In the genomic region with DNA sequence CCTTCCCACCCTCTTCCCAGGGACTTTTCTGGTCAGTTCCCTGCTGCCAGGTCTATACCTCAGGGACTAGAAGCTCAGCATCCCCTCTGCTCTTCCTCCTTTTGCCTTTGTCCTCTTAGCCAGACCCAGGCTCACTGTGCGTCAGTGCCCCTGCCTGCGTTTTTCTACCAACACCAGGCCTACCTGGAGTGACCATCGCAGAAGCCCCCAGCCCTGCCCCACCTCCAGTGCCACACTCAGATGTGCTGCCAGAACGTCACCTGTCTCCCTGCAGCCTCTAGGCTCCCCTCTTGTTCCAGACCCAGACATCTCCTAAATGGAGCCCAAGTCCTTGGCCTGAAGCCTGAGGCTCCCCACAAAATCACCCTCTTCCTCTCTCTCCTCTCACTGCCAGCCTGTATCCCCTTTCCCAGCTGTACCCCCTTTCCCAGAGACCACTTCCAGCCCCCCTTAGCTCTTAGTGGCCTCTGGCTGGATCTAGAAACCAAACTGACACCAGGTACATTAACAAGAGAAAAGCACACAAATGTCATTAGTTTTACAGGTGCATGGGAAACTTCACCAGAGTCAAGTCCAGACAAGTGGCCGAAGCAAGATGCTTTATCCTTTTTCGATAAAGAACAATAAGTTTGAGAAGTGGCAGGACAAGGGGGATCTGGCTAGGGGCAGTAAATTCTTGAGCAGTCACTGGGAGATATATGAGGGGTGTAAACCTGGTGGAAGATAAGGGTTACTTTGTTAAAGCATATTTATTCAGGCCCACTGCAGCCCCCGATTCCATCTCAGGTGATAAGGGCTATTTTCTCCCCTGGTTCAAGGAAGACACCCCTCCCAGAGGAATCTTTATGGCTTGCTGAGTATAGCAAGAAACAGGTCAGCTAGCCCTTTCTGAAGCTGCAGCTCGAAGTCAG, we compare ENCODE assay signal across 10 cellular contexts.
DNase-seq lines count a peak whose midpoint lies in the region; ATAC-seq and TF ChIP-seq lines count a peak whose summit lies in the region.
"Had no signal": no experiment of that assay in that cellular context is flagged by ENCODE, and none has a peak within 500 bp of the region (broad histone marks: within the 10 kb centered on the region; RNA-seq: fewer than 3 reads in every experiment).

No MANE protein-coding gene starts in this region.

- peaks cover 47% of the 10 kb centered on the region for H3K4me1 ChIP-seq in iPS-20b (ENCODE audit: insufficient read depth, low read length)
- H3K4me1 ChIP-seq: colonic mucosa had no signal

- no peaks in the 10 kb centered on the region for H3K36me3 ChIP-seq in iPS-20b (ENCODE audit: insufficient read depth, low read depth, low read length)
- H3K36me3 ChIP-seq: colonic mucosa, ovary had no signal

- no peak for DNase-seq in stimulated activated naive CD8-positive, alpha-beta T cell treated with anti-CD3 and anti-CD28 coated beads, Interleukin-15, Interleukin-2, amounts not matched to agents 100 U/mL and 50 U/mL, for 24 hours
- DNase-seq in activated T-helper 2 cell treated with anti-CD3 and anti-CD28 coated beads, Interferon-gamma antibody, Interleukin-2, Interleukin-4, amounts not matched to agents 10 μg/mL and 5 μg/mL and 100 μg/mL, durations not matched to agents 14 hours and 24 hours and 36 hours (ENCODE audit: low spot score): no peak
- no peak for DNase-seq in type B pancreatic cell (ENCODE audit: extremely low spot score, unreplicated experiment)
- no peak for DNase-seq in RPMI8226
- DNase-seq in NCI-H1417 treated with DMSO at 0.1 percent for 48 hours (lab: John Stamatoyannopoulos, UW): no peak
- DNase-seq: colonic mucosa had no signal

- peak overlapping the region; percentile 93 for H3K27ac ChIP-seq in iPS-20b (ENCODE audit: low read length)
- H3K27ac ChIP-seq: colonic mucosa, ovary had no signal

- no peak for ATAC-seq in stimulated activated naive CD8-positive, alpha-beta T cell treated with anti-CD3 and anti-CD28 coated beads, Interleukin-15, Interleukin-2, amounts not matched to agents 100 U/mL and 50 U/mL, for 24 hours
- ATAC-seq in HG03175 (IDR thresholded peaks at IDR 0.05; ENCODE audit: unreplicated experiment): no peak

- intact Hi-C loops in activated T-helper 2 cell treated with anti-CD3 and anti-CD28 coated beads, Interferon-gamma antibody, Interleukin-2, Interleukin-4, amounts not matched to agents 10 μg/mL and 5 μg/mL and 100 μg/mL, durations not matched to agents 14 hours and 24 hours and 36 hours (cut with micrococcal nuclease): loop anchor here (5.0 kb wide), 1 partner anchor 40 kb away; no protein-coding TSS in a partner anchor

- H3K9me3 Mint-ChIP-seq in stimulated activated naive CD8-positive, alpha-beta T cell treated with anti-CD3 and anti-CD28 coated beads, Interleukin-15, Interleukin-2, amounts not matched to agents 100 ng/mL and 50 ng/mL, for 24 hours: no peaks in the 10 kb centered on the region
- H3K9me3 Mint-ChIP-seq in activated T-helper 2 cell treated with anti-CD3 and anti-CD28 coated beads, Interferon-gamma antibody, Interleukin-2, Interleukin-4, amounts not matched to agents 10 μg/mL and 5 μg/mL and 100 μg/mL, durations not matched to agents 14 hours and 24 hours and 36 hours: no peaks in the 10 kb centered on the region
- no peaks in the 10 kb centered on the region for H3K9me3 Mint-ChIP-seq in type B pancreatic cell

- H3K9me3 ChIP-seq in iPS-20b (ENCODE audit: insufficient read depth, low read depth, low read length): no peaks in the 10 kb centered on the region
- H3K9me3 ChIP-seq: colonic mucosa, ovary had no signal

- H3K9ac ChIP-seq in iPS-20b (ENCODE audit: low read depth, low read length): peak overlapping the region; percentile 81

- no peaks in the 10 kb centered on the region for H3K27me3 Mint-ChIP-seq in stimulated activated naive CD8-positive, alpha-beta T cell treated with anti-CD3 and anti-CD28 coated beads, Interleukin-15, Interleukin-2, amounts not matched to agents 100 ng/mL and 50 ng/mL, for 24 hours
- no peaks in the 10 kb centered on the region for H3K27me3 Mint-ChIP-seq in activated T-helper 2 cell treated with anti-CD3 and anti-CD28 coated beads, Interferon-gamma antibody, Interleukin-2, Interleukin-4, amounts not matched to agents 10 μg/mL and 5 μg/mL and 100 μg/mL, durations not matched to agents 14 hours and 24 hours and 36 hours (ENCODE audit: low read depth)
- H3K27me3 Mint-ChIP-seq in type B pancreatic cell: no peaks in the 10 kb centered on the region

- peak overlapping the region; percentile 46 for H3K27ac Mint-ChIP-seq in stimulated activated naive CD8-positive, alpha-beta T cell treated with anti-CD3 and anti-CD28 coated beads, Interleukin-15, Interleukin-2, amounts not matched to agents 100 ng/mL and 50 ng/mL, for 24 hours
- peak overlapping the region; percentile 7 for H3K27ac Mint-ChIP-seq in activated T-helper 2 cell treated with anti-CD3 and anti-CD28 coated beads, Interferon-gamma antibody, Interleukin-2, Interleukin-4, amounts not matched to agents 10 μg/mL and 5 μg/mL and 100 μg/mL, durations not matched to agents 14 hours and 24 hours and 36 hours
- peak overlapping the region; percentile 73 for H3K27ac Mint-ChIP-seq in type B pancreatic cell

- H3K4me3 ChIP-seq in iPS-20b (ENCODE audit: low read length): peak overlapping the region; percentile 48
- H3K4me3 ChIP-seq: colonic mucosa, ovary had no signal

- H3K36me3 Mint-ChIP-seq in stimulated activated naive CD8-positive, alpha-beta T cell treated with anti-CD3 and anti-CD28 coated beads, Interleukin-15, Interleukin-2, amounts not matched to agents 100 ng/mL and 50 ng/mL, for 24 hours (ENCODE audit: low read depth): peaks cover 10% of the 10 kb centered on the region
- peaks cover 7% of the 10 kb centered on the region for H3K36me3 Mint-ChIP-seq in activated T-helper 2 cell treated with anti-CD3 and anti-CD28 coated beads, Interferon-gamma antibody, Interleukin-2, Interleukin-4, amounts not matched to agents 10 μg/mL and 5 μg/mL and 100 μg/mL, durations not matched to agents 14 hours and 24 hours and 36 hours (ENCODE audit: low read depth)
- H3K36me3 Mint-ChIP-seq in type B pancreatic cell: peaks cover 8% of the 10 kb centered on the region

- peak overlapping the region; percentile 19 for H3K4me3 Mint-ChIP-seq in stimulated activated naive CD8-positive, alpha-beta T cell treated with anti-CD3 and anti-CD28 coated beads, Interleukin-15, Interleukin-2, amounts not matched to agents 100 ng/mL and 50 ng/mL, for 24 hours
- no peak overlapping the region for H3K4me3 Mint-ChIP-seq in activated T-helper 2 cell treated with anti-CD3 and anti-CD28 coated beads, Interferon-gamma antibody, Interleukin-2, Interleukin-4, amounts not matched to agents 10 μg/mL and 5 μg/mL and 100 μg/mL, durations not matched to agents 14 hours and 24 hours and 36 hours (ENCODE audit: low read depth)
- peak overlapping the region; percentile 6 for H3K4me3 Mint-ChIP-seq in type B pancreatic cell

- H3K4me1 Mint-ChIP-seq in stimulated activated naive CD8-positive, alpha-beta T cell treated with anti-CD3 and anti-CD28 coated beads, Interleukin-15, Interleukin-2, amounts not matched to agents 100 ng/mL and 50 ng/mL, for 24 hours (ENCODE audit: low read depth): peaks cover 94% of the 10 kb centered on the region
- peaks cover 49% of the 10 kb centered on the region for H3K4me1 Mint-ChIP-seq in activated T-helper 2 cell treated with anti-CD3 and anti-CD28 coated beads, Interferon-gamma antibody, Interleukin-2, Interleukin-4, amounts not matched to agents 10 μg/mL and 5 μg/mL and 100 μg/mL, durations not matched to agents 14 hours and 24 hours and 36 hours (ENCODE audit: low read depth)
- H3K4me1 Mint-ChIP-seq in type B pancreatic cell (ENCODE audit: unreplicated experiment): peaks cover 50% of the 10 kb centered on the region

- H3K27me3 ChIP-seq in iPS-20b (ENCODE audit: insufficient read depth, low read length): no peaks in the 10 kb centered on the region
- H3K27me3 ChIP-seq: colonic mucosa, ovary had no signal

- TF ChIP-seq CTCF in type B pancreatic cell (conservative IDR thresholded peaks at IDR 0.05): no peak

Comparison
In these comparisons a context has a peak if more than half of its experiments do, and no peak if none do; other contexts are left out.
1. H3K27ac Mint-ChIP-seq: peak in every context shown above with its lines; median percentile 73 in type B pancreatic cell; 46 in stimulated activated naive CD8-positive, alpha-beta T cell treated with anti-CD3 and anti-CD28 coated beads, Interleukin-15, Interleukin-2, amounts not matched to agents 100 ng/mL and 50 ng/mL, for 24 hours; 7 in activated T-helper 2 cell treated with anti-CD3 and anti-CD28 coated beads, Interferon-gamma antibody, Interleukin-2, Interleukin-4, amounts not matched to agents 10 μg/mL and 5 μg/mL and 100 μg/mL, durations not matched to agents 14 hours and 24 hours and 36 hours.